ENCODE assay signal across 22 cellular contexts in genomic region chr7:68472688-68473087, GRCh38.
"Had no signal": no experiment of that assay in that cellular context is flagged by ENCODE, and none has a peak within 500 bp of the region (broad histone marks: within the 10 kb centered on the region; RNA-seq: fewer than 3 reads in every experiment).

No MANE protein-coding gene starts in this region.

- DNase-seq: colonic mucosa; cortex of kidney; effector CD8-positive, alpha-beta T cell; effector memory CD8-positive, alpha-beta T cell; endodermal cell; erythroblast; esophagus squamous epithelium; foreskin fibroblast; foreskin melanocyte; gastrocnemius medialis; glutamatergic neuron; head of caudate nucleus; heart right ventricle; hippocampal formation; left cardiac atrium; left lung; left ventricle myocardium superior; lower lobe of right lung; mesenchymal stem cell; mucosa of descending colon; naive B cell had no signal

- H3K4me3 ChIP-seq: colonic mucosa, esophagus squamous epithelium, gastrocnemius medialis, heart right ventricle, left lung, lower lobe of right lung, mucosa of descending colon had no signal

- ATAC-seq: effector memory CD8-positive, alpha-beta T cell; esophagus mucosa; gastrocnemius medialis; heart right ventricle; left cardiac atrium; left lung; left ventricle myocardium superior; lower lobe of right lung; mucosa of descending colon had no signal
